Comparison of ENCODE assay signal across 19 cellular contexts in genomic region chr18:6732952-6733351, GRCh38. TPM values are rescaled to one million over a fixed set of nuclear protein-coding genes. Genes with fewer than 3 reads are reported as not detected.
DNase-seq lines count a peak whose midpoint lies in the region; ATAC-seq and TF ChIP-seq lines count a peak whose summit lies in the region.
"Had no signal": no experiment of that assay in that cellular context is flagged by ENCODE, and none has a peak within 500 bp of the region (broad histone marks: within the 10 kb centered on the region; RNA-seq: fewer than 3 reads in every experiment).

No MANE protein-coding gene starts in this region.

- POLR2A ChIA-PET in Caco-2 (lab: Charles Lee) = no interaction called here
- POLR2A ChIA-PET in Panc1 (lab: Charles Lee) = no interaction called here

- H3K9me3 Mint-ChIP-seq in Caco-2 (ENCODE audit: unreplicated experiment) = no peaks in the 10 kb centered on the region

- WGBS in psoas muscle, 3 donors = 94% methylated on average over 2 of the region's 2 CpGs

- no peak overlapping the region for H3K27ac Mint-ChIP-seq in Caco-2 (ENCODE audit: unreplicated experiment)
- H3K27ac Mint-ChIP-seq: activated naive CD8-positive, alpha-beta T cell; CD4-positive, CD25-positive, alpha-beta regulatory T cell had no signal

- H3K27ac ChIP-seq in Panc1 (ENCODE audit: low read length) = no peak overlapping the region
- H3K27ac ChIP-seq in psoas muscle = peak overlapping the region; percentile 90
- no peak overlapping the region for H3K27ac ChIP-seq in right atrium auricular region
- H3K27ac ChIP-seq: heart left ventricle had no signal

- H3K4me1 ChIP-seq in Caco-2 (peaks cover 26% of the 10 kb centered on the region), Panc1 (ENCODE audit: control insufficient read depth, insufficient read depth, low read length) (no peaks in the 10 kb centered on the region; the same call in 1 of the 2 replicates), psoas muscle (peaks cover 38% of the 10 kb centered on the region), right atrium auricular region (no peaks in the 10 kb centered on the region)

- H3K36me3 Mint-ChIP-seq in Caco-2 (ENCODE audit: insufficient read depth, unreplicated experiment) = peaks cover 20% of the 10 kb centered on the region
- H3K36me3 Mint-ChIP-seq: activated naive CD8-positive, alpha-beta T cell; CD4-positive, CD25-positive, alpha-beta regulatory T cell had no signal

- CTCF ChIA-PET in Caco-2 (lab: Charles Lee) (interaction anchor here (0.7 kb wide), 3 partner anchors 12 to 189 kb away, joined by 3 read pairs; no protein-coding TSS in a partner anchor), Panc1 (lab: Charles Lee) (no interaction called here)

- H3K4me3 Mint-ChIP-seq in Caco-2 (ENCODE audit: unreplicated experiment) = peak overlapping the region; percentile 94
- H3K4me3 Mint-ChIP-seq: activated naive CD8-positive, alpha-beta T cell; CD4-positive, CD25-positive, alpha-beta regulatory T cell had no signal

- ATAC-seq in Panc1 (no peak), psoas muscle (no peak), GM21526 (IDR thresholded peaks at IDR 0.05; ENCODE audit: low FRiP score, unreplicated experiment) (no peak)
- ATAC-seq: esophagus mucosa, heart left ventricle had no signal

- BruUV-seq in Caco-2 (replicated peaks; lab: Mats Ljungman, UMichigan) (no TSS peak), Panc1 (replicated peaks; lab: Mats Ljungman, UMichigan) (no TSS peak)

- no peak for DNase-seq in Caco-2
- DNase-seq in Panc1 (ENCODE audit: low read depth, low spot score) = no peak
- DNase-seq in fibroblast of mammary gland (ENCODE audit: low read depth) = no peak
- no peak for DNase-seq in psoas muscle
- DNase-seq in NCI-H2081 (lab: John Stamatoyannopoulos, UW) = no peak
- DNase-seq in stimulated activated naive CD4-positive, alpha-beta T cell treated with Interleukin-2 at 50 U/mL for 16 hours (lab: John Stamatoyannopoulos, UW) = no peak
- DNase-seq in right atrium auricular region (ENCODE audit: low spot score) = no peak
- DNase-seq: activated CD4-positive, CD25-positive, alpha-beta regulatory T cell treated with anti-CD3 and anti-CD28 coated beads, Interleukin-2, amount 50 U/mL, for 72 hours; activated CD8-positive, alpha-beta memory T cell treated with anti-CD3 and anti-CD28 coated beads for 24 hours; CD4-positive, CD25-positive, alpha-beta regulatory T cell; heart left ventricle; MG63; ovary; T1000 had no signal

- no peaks in the 10 kb centered on the region for H3K36me3 ChIP-seq in Caco-2 (ENCODE audit: control insufficient read depth, insufficient read depth, low read length)
- H3K36me3 ChIP-seq in Panc1 (ENCODE audit: control insufficient read depth, insufficient read depth, low read length) = no peaks in the 10 kb centered on the region
- H3K36me3 ChIP-seq in psoas muscle (ENCODE audit: insufficient read depth in 1 of 2, low read depth in 1 of 2) = no peaks in the 10 kb centered on the region
- no peaks in the 10 kb centered on the region for H3K36me3 ChIP-seq in right atrium auricular region
- H3K36me3 ChIP-seq: heart left ventricle, MG63, ovary had no signal

- H3K4me3 ChIP-seq in Caco-2 (ENCODE audit: low read depth, low read length) (no peak overlapping the region), Panc1 (ENCODE audit: low read depth in 2 of 2, low read length in 2 of 2) (no peak overlapping the region), fibroblast of mammary gland (ENCODE audit: control insufficient read depth, low read depth, low read length) (no peak overlapping the region), psoas muscle (no peak overlapping the region), right atrium auricular region (no peak overlapping the region)
- H3K4me3 ChIP-seq: heart left ventricle, lung, MG63, ovary, skin epidermis had no signal

- TF ChIP-seq CTCF in Caco-2 (IDR thresholded peaks at IDR 0.05; ENCODE audit: insufficient read depth in 1 of 2, low read depth in 1 of 2, low read length in 1 of 2, severe bottlenecking in 1 of 2, unreplicated experiment in 1 of 2) (peak; percentile 27 to 31), Panc1 (IDR thresholded peaks at IDR 0.05) (peak; percentile 7; the same call in 1 of the 2 replicates), fibroblast of mammary gland (conservative IDR thresholded peaks at IDR 0.05; ENCODE audit: control insufficient read depth, insufficient read depth, low read depth, low read length) (peak; percentile 16), psoas muscle (IDR thresholded peaks at IDR 0.05) (no peak), right atrium auricular region (IDR thresholded peaks at IDR 0.05) (no peak)

- H3K27me3 ChIP-seq in Caco-2 (replicated peaks; ENCODE audit: control insufficient read depth, insufficient read depth, low read length) (no peaks in the 10 kb centered on the region), Panc1 (ENCODE audit: control insufficient read depth, insufficient read depth, low read length) (peaks cover 5% of the 10 kb centered on the region; the same call in 1 of the 2 replicates), psoas muscle (ENCODE audit: insufficient read depth in 3 of 3, low read length in 2 of 3) (no peaks in the 10 kb centered on the region), right atrium auricular region (no peaks in the 10 kb centered on the region)
- H3K27me3 ChIP-seq: heart left ventricle, MG63, ovary had no signal

- intact Hi-C loops in Caco-2 (cut with micrococcal nuclease; ENCODE audit: unreplicated experiment) = loop anchor here (5.0 kb wide), 1 partner anchor 49 kb away; no protein-coding TSS in a partner anchor
- intact Hi-C loops in Panc1 (cut with micrococcal nuclease; ENCODE audit: unreplicated experiment) = no loop called here
- intact Hi-C loops in psoas muscle (cut with DNase I) = loop anchor here in 1 of 2 donors (5.0 kb wide), 1 partner anchor 154 kb away; no protein-coding TSS in a partner anchor

- no peaks in the 10 kb centered on the region for H3K27me3 Mint-ChIP-seq in Caco-2 (ENCODE audit: insufficient read depth, unreplicated experiment)

- no peaks in the 10 kb centered on the region for H3K9me3 ChIP-seq in Caco-2
- H3K9me3 ChIP-seq in Panc1 (ENCODE audit: control insufficient read depth, insufficient read depth, low read depth, low read length) = no peaks in the 10 kb centered on the region
- H3K9me3 ChIP-seq in psoas muscle = no peaks in the 10 kb centered on the region
- H3K9me3 ChIP-seq in right atrium auricular region = no peaks in the 10 kb centered on the region
- H3K9me3 ChIP-seq: heart left ventricle, MG63, ovary had no signal

- in situ Hi-C loops in Panc1 (cut with HindIII; ENCODE audit: low pct_unique_long_range_greater_than_20kb, low sequenced_read_pairs) = no loop called here

- H3K4me1 Mint-ChIP-seq in Caco-2 (ENCODE audit: low read depth, unreplicated experiment) = peaks cover 21% of the 10 kb centered on the region

RNA-seq across cellular contexts. Expression of gene ARHGAP28, which starts 3.4 kb away (rescaled TPM):
- 92.2 and 118 TPM in 2 replicates for total RNA-seq in Caco-2 (2022)
- 0.41 TPM for total RNA-seq in Panc1 (2021; ENCODE audit: unreplicated experiment)
- polyA plus RNA-seq in Panc1 (2012; ENCODE audit: insufficient read length) = 0.42 TPM
- 1 to 10 TPM; 2.1 to 8.8 (median 6.4) TPM for total RNA-seq in psoas muscle
- 1 to 10 TPM in 1 of 3 donors, under 1 TPM in 2; 0.65 to 3.0 (median 0.79) TPM for polyA plus RNA-seq in psoas muscle
- 1 to 10 TPM; 3.0 TPM for total RNA-seq in right atrium auricular region
- total RNA-seq: CD4-positive, CD25-positive, alpha-beta regulatory T cell had no signal
- polyA plus RNA-seq: CD4-positive, CD25-positive, alpha-beta regulatory T cell had no signal

Comparison
In these comparisons a context has a peak if more than half of its experiments do, and no peak if none do; other contexts are left out.
1. CTCF ChIP-seq: peak in Caco-2 (2 of 2), Panc1 (single experiment) and fibroblast of mammary gland (single experiment); none in psoas muscle (single experiment) and right atrium auricular region (0 of 2).